ENCODE assay signal across 8 cellular contexts in the genomic region with DNA sequence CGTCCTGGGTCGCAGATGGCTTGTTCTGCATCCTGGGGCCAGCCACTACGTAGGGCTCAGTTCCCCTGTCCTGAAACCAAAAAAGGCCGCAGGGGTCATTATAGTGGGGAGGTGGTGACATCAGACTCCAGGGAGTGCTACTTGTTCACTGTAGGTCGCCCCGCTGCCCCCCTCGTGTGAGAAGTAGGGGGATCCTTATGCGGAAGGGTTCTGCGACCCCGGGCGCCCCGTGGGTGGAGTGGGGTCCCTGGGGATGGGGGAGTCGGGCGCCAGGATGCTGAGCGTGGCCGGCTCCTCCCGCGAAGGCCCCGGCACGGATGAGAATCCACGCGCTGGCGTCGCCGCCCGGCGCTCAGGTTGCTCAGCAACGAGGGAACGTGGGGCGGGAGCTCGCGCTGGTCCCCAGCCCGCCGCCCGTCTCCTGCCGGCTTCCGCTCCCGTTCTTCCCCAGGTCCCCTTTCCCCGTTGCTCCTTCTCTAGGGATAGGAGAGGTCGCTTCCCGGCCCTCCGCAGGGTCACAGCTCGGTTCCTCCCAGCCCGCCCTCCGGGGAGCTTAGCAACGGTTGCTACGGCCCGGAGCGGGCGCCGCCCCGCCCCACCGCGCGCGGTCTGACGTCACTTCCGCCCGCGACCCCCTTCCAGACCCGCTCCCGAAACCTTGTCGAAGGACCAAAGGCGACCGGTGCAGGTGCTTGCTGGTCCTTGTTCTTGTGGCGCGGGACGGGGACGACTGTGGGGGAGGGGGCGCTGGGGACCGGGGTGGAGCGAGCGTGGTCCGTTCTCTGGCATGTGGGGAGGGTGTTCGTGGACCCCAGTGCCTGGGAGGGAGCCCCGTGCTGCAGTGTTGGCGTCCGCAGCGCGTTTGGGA. TPM values are rescaled to one million over a fixed set of nuclear protein-coding genes. Genes with fewer than 3 reads are reported as not detected.
DNase-seq lines count a peak whose midpoint lies in the region; ATAC-seq and TF ChIP-seq lines count a peak whose summit lies in the region.

A gene with protein sequence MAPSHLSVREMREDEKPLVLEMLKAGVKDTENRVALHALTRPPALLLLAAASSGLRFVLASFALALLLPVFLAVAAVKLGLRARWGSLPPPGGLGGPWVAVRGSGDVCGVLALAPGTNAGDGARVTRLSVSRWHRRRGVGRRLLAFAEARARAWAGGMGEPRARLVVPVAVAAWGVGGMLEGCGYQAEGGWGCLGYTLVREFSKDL (plus strand): TSS at position 618 of the 868 bp plus-strand sequence. CDS start 521 bp downstream, outside the sequence.

- TF ChIP-seq CTCF in CD4-positive, alpha-beta T cell (IDR thresholded peaks at IDR 0.05): no peak

- POLR2A ChIA-PET in CD4-positive, alpha-beta T cell (lab: Charles Lee): interaction anchor here (0.8 to 3.5 kb wide), 7 partner anchors 8 to 230 kb away, joined by 3 to 29 read pairs (median 4); a partner anchor contains a TSS

- H3K36me3 Mint-ChIP-seq in CD4-positive, alpha-beta T cell (ENCODE audit: low read depth): peaks cover 2% of the 10 kb centered on the region

- no peaks in the 10 kb centered on the region for H3K9me3 ChIP-seq in CD4-positive, alpha-beta T cell (ENCODE audit: control insufficient read depth, low read length)

- ATAC-seq in CD4-positive, alpha-beta T cell (ENCODE audit: poor library complexity): peak; percentile 65
- ATAC-seq in GM21723 (IDR thresholded peaks at IDR 0.05; ENCODE audit: unreplicated experiment): peak; percentile 64
- ATAC-seq in HG02798 (IDR thresholded peaks at IDR 0.05; ENCODE audit: poor library complexity, unreplicated experiment): no peak

- H3K27ac ChIP-seq in CD4-positive, alpha-beta T cell (ENCODE audit: low read depth, low read length): peak within 1 kb of the TSS; percentile 21
- peak within 1 kb of the TSS; percentile 88 for H3K27ac ChIP-seq in layer of hippocampus (ENCODE audit: low read depth, low read length)

- CTCF ChIA-PET in CD4-positive, alpha-beta T cell (lab: Charles Lee): interaction anchor here (1.0 to 1.8 kb wide), 2 partner anchors 17 to 19 kb away, joined by 3 to 6 read pairs; no protein-coding TSS in a partner anchor

- peak within 1 kb of the TSS; percentile 76 for H3K27ac Mint-ChIP-seq in CD4-positive, alpha-beta T cell

- H3K4me3 Mint-ChIP-seq in CD4-positive, alpha-beta T cell: peak within 1 kb of the TSS; percentile 82

- no peaks in the 10 kb centered on the region for H3K27me3 Mint-ChIP-seq in CD4-positive, alpha-beta T cell

- H3K4me1 Mint-ChIP-seq in CD4-positive, alpha-beta T cell (ENCODE audit: low read depth): peaks cover 13% of the 10 kb centered on the region

- H3K27me3 ChIP-seq in CD4-positive, alpha-beta T cell (ENCODE audit: control insufficient read depth, insufficient read depth, low read length): no peaks in the 10 kb centered on the region
- H3K27me3 ChIP-seq in layer of hippocampus (ENCODE audit: control insufficient read depth, insufficient read depth, low read length): no peaks in the 10 kb centered on the region

- H3K9me3 Mint-ChIP-seq in CD4-positive, alpha-beta T cell: no peaks in the 10 kb centered on the region

- peak; percentile 20 to 69 (median 46) for DNase-seq in CD4-positive, alpha-beta T cell
- DNase-seq in NCI-H2029 treated with DMSO at 0.1 percent for 48 hours (lab: John Stamatoyannopoulos, UW): peak; percentile 17
- DNase-seq in activated CD4-positive, CD25-positive, alpha-beta regulatory T cell treated with anti-CD3 and anti-CD28 coated beads, Interleukin-2, amount 50 U/mL, for 16 hours (ENCODE audit: low read depth, low spot score): peak; percentile 35
- peak; percentile 57 for DNase-seq in cerebellar cortex (ENCODE audit: low spot score)
- DNase-seq in stimulated activated CD4-positive, alpha-beta T cell treated with anti-CD3 and anti-CD28 coated beads, Interleukin-2, amount 100 ng/mL, for 48 hours: peak; percentile 58 to 62

- intact Hi-C loops in CD4-positive, alpha-beta T cell (cut with DNase I, micrococcal nuclease): no loop called here

RNA-seq across cellular contexts. Expression of the gene that starts here (rescaled TPM):
- total RNA-seq in CD4-positive, alpha-beta T cell: 10 to 100 TPM; 10.5 to 14.7 TPM
